ENCODE assay signal across 17 cellular contexts in genomic region chr5:151585970-151586369, GRCh38. TPM values are rescaled to one million over a fixed set of nuclear protein-coding genes. Genes with fewer than 3 reads are reported as not detected.
DNase-seq lines count a peak whose midpoint lies in the region; ATAC-seq and TF ChIP-seq lines count a peak whose summit lies in the region.
"Had no signal": no experiment of that assay in that cellular context is flagged by ENCODE, and none has a peak within 500 bp of the region (broad histone marks: within the 10 kb centered on the region; RNA-seq: fewer than 3 reads in every experiment).

No MANE protein-coding gene starts in this region.

- H3K4me1 ChIP-seq in left lung = no peaks in the 10 kb centered on the region
- H3K4me1 ChIP-seq: ascending aorta, stomach had no signal

- H3K27me3 ChIP-seq in left lung = no peaks in the 10 kb centered on the region
- H3K27me3 ChIP-seq: ascending aorta, ovary had no signal

- TF ChIP-seq CTCF in lower leg skin (IDR thresholded peaks at IDR 0.05) = no peak
- TF ChIP-seq CTCF in left lung (IDR thresholded peaks at IDR 0.05) = no peak

- no peak for ATAC-seq in left lung
- ATAC-seq: mucosa of descending colon had no signal

- H3K4me3 ChIP-seq in lower leg skin (ENCODE audit: low read depth, poor library complexity, severe bottlenecking) = no peak overlapping the region
- no peak overlapping the region for H3K4me3 ChIP-seq in left lung
- H3K4me3 ChIP-seq: ascending aorta, mucosa of descending colon, ovary, stomach had no signal

- no peaks in the 10 kb centered on the region for H3K36me3 ChIP-seq in left lung
- H3K36me3 ChIP-seq: ascending aorta, ovary, stomach had no signal

- TF ChIP-seq POLR2A in lower leg skin (IDR thresholded peaks at IDR 0.05) = no peak

- H3K27ac ChIP-seq in left lung = no peak overlapping the region
- H3K27ac ChIP-seq: ascending aorta, ovary, stomach had no signal

- intact Hi-C loops in lower leg skin (cut with DNase I; ENCODE audit: low total_unique reads) = no loop called here
- intact Hi-C loops in left lung (cut with DNase I) = no loop called here

- no peak for TF ChIP-seq RAD21 in Ishikawa (IDR thresholded peaks at IDR 0.05; ENCODE audit: low read depth)

- no peaks in the 10 kb centered on the region for H3K9me3 ChIP-seq in left lung
- H3K9me3 ChIP-seq: ascending aorta, mucosa of descending colon, ovary, stomach had no signal

- TF ChIP-seq EP300 in Ishikawa (IDR thresholded peaks at IDR 0.05; ENCODE audit: borderline replicate concordance) = peak; percentile 70; the same call in 1 of the 2 replicates

- DNase-seq in AG20443 (ENCODE audit: low spot score) = peak; percentile 62
- DNase-seq in cerebellar nuclear complex (lab: John Stamatoyannopoulos, UW) = peak; percentile 21 to 83
- peak; percentile 87 to 95 for DNase-seq in lower leg skin (ENCODE audit: low spot score in 2 of 2)
- DNase-seq in left lung = no peak
- no peak for DNase-seq in NCI-H82 treated with DMSO at 0.1 percent for 48 hours (lab: John Stamatoyannopoulos, UW; ENCODE audit: unreplicated experiment)
- DNase-seq in activated CD8-positive, alpha-beta memory T cell treated with anti-CD3 and anti-CD28 coated beads for 24 hours = no peak
- DNase-seq in NCI-H69 (lab: John Stamatoyannopoulos, UW) = no peak
- DNase-seq: activated gamma-delta T cell; AML-193; HCEC 1CT; mucosa of descending colon; ovary; stimulated activated CD4-positive, alpha-beta T cell treated with anti-CD3 and anti-CD28 coated beads, Interleukin-12 subunit alpha, Interleukin-12 subunit beta, amount 100 ng/mL, for 4 hours; stomach; SW 1271 had no signal

- 20 to 47% methylated on average over 7 to 10 of the region's 10 CpGs for WGBS in lower leg skin, 2 donors

TF ChIP-seq in Ishikawa, 13 proteins besides CTCF, POLR2A, EP300 and RAD21:
- TF ChIP-seq TAF1 (IDR thresholded peaks at IDR 0.05; ENCODE audit: low read depth) (no peak), EGR1 (IDR thresholded peaks at IDR 0.05) (no peak), CREB1 (IDR thresholded peaks at IDR 0.05; ENCODE audit: low read depth) (no peak), FOXM1 (IDR thresholded peaks at IDR 0.05; ENCODE audit: borderline replicate concordance, low read depth) (no peak; the same call in 1 of the 2 replicates), TEAD4 (IDR thresholded peaks at IDR 0.05) (0 out of 2 replicates have a peak, but pooled peaks have one; percentile 28), TCF12 (IDR thresholded peaks at IDR 0.05; ENCODE audit: low read depth) (peak; percentile 48; the same call in 1 of the 2 replicates), CEBPB (IDR thresholded peaks at IDR 0.05) (no peak), YY1 (IDR thresholded peaks at IDR 0.05; ENCODE audit: low read depth) (no peak), ZBTB7A (IDR thresholded peaks at IDR 0.05; ENCODE audit: low read depth) (no peak), USF1 (IDR thresholded peaks at IDR 0.05) (peak; percentile 87), NFIC (IDR thresholded peaks at IDR 0.05) (peak; percentile 83)
- TF ChIP-seq, protein P1, sequence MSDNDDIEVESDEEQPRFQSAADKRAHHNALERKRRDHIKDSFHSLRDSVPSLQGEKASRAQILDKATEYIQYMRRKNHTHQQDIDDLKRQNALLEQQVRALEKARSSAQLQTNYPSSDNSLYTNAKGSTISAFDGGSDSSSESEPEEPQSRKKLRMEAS (IDR thresholded peaks at IDR 0.05) = peak; percentile 99
- TF ChIP-seq, protein P2, sequence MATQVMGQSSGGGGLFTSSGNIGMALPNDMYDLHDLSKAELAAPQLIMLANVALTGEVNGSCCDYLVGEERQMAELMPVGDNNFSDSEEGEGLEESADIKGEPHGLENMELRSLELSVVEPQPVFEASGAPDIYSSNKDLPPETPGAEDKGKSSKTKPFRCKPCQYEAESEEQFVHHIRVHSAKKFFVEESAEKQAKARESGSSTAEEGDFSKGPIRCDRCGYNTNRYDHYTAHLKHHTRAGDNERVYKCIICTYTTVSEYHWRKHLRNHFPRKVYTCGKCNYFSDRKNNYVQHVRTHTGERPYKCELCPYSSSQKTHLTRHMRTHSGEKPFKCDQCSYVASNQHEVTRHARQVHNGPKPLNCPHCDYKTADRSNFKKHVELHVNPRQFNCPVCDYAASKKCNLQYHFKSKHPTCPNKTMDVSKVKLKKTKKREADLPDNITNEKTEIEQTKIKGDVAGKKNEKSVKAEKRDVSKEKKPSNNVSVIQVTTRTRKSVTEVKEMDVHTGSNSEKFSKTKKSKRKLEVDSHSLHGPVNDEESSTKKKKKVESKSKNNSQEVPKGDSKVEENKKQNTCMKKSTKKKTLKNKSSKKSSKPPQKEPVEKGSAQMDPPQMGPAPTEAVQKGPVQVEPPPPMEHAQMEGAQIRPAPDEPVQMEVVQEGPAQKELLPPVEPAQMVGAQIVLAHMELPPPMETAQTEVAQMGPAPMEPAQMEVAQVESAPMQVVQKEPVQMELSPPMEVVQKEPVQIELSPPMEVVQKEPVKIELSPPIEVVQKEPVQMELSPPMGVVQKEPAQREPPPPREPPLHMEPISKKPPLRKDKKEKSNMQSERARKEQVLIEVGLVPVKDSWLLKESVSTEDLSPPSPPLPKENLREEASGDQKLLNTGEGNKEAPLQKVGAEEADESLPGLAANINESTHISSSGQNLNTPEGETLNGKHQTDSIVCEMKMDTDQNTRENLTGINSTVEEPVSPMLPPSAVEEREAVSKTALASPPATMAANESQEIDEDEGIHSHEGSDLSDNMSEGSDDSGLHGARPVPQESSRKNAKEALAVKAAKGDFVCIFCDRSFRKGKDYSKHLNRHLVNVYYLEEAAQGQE (IDR thresholded peaks at IDR 0.05; ENCODE audit: low read depth) = no peak

RNA-seq across cellular contexts. Expression of gene FAT2, which starts 5.2 kb away (rescaled TPM):
- total RNA-seq in lower leg skin (100 to 1,000 TPM in 3 of 4 donors, 10 to 100 TPM in 1; 82.9 to 123 (median 106) TPM), left lung (under 1 TPM; 0.03 to 0.79 TPM)
- total RNA-seq: ascending aorta, mucosa of descending colon had no signal

Comparison
In these comparisons a context has a peak if more than half of its experiments do, and no peak if none do; other contexts are left out.
1. DNase-seq: peak in AG20443 (single experiment), cerebellar nuclear complex (2 of 2) and lower leg skin (2 of 2); none in left lung (0 of 2), NCI-H82 treated with DMSO at 0.1 percent for 48 hours (single experiment), activated CD8-positive, alpha-beta memory T cell treated with anti-CD3 and anti-CD28 coated beads for 24 hours (single experiment) and NCI-H69 (single experiment).
2. RNA of gene FAT2, which starts 5.2 kb away (total RNA-seq): 82.9 to 123 TPM in lower leg skin; 0.03 to 0.79 TPM in left lung; every median in the first group is over 10 times any median in the second.